Comparison of ENCODE assay signal across 8 cellular contexts in genomic region chr1:18923721-18924610, GRCh38. TPM values are rescaled to one million over a fixed set of nuclear protein-coding genes. Genes with fewer than 3 reads are reported as not detected.
DNase-seq lines count a peak whose midpoint lies in the region; ATAC-seq and TF ChIP-seq lines count a peak whose summit lies in the region.
"Had no signal": no experiment of that assay in that cellular context is flagged by ENCODE, and none has a peak within 500 bp of the region (broad histone marks: within the 10 kb centered on the region; RNA-seq: fewer than 3 reads in every experiment).

No MANE protein-coding gene starts in this region.

- no peak overlapping the region for H3K9ac ChIP-seq in IMR-90 (ENCODE audit: low read depth, low read length)

- CTCF ChIA-PET in IMR-90 (lab: Yijun Ruan, JAX) = interaction anchor here (1.1 to 1.2 kb wide), 2 partner anchors 11 to 17 kb away, joined by 3 to 11 read pairs; no protein-coding TSS in a partner anchor

- dilution Hi-C loops in IMR-90 (cut with HindIII; ENCODE audit: low sequenced_read_pairs, unreplicated experiment) = no loop called here

- peak overlapping the region; percentile 50 for H4K91ac ChIP-seq in IMR-90 (ENCODE audit: insufficient read depth, low read depth, low read length)

- no peaks in the 10 kb centered on the region for H3K36me3 ChIP-seq in IMR-90 (ENCODE audit: control insufficient read depth, insufficient read depth, low read length)

- no TSS peak for BruUV-seq in IMR-90 (replicated peaks; lab: Mats Ljungman, UMichigan)

- no peak for TF ChIP-seq RAD21 in IMR-90 (IDR thresholded peaks at IDR 0.05; ENCODE audit: low read length)

- no peaks in the 10 kb centered on the region for H3K27me3 ChIP-seq in IMR-90 (ENCODE audit: control insufficient read depth, insufficient read depth, low read length)

- 31% methylated on average over 14 of the region's 21 CpGs; no CpG with 5 or more reads in 1 of the 2 experiments for WGBS in IMR-90 (ENCODE audit: extremely low coverage in 2 of 2, insufficient read length in 1 of 2), 2 experiments

- peak overlapping the region; percentile 16; the same call in 1 of the 2 replicates for H3K4me2 ChIP-seq in IMR-90 (ENCODE audit: low read depth, low read length)

- no peak for TF ChIP-seq CTCF in IMR-90 (conservative IDR thresholded peaks at IDR 0.05; ENCODE audit: low read depth, low read length)
- no peak for TF ChIP-seq CTCF in foreskin fibroblast (IDR thresholded peaks at IDR 0.05; ENCODE audit: low read depth, low read length)

- H2BK15ac ChIP-seq in IMR-90 (ENCODE audit: low read depth, low read length) = peak overlapping the region; percentile 68; the same call in 2 of the 3 replicates

- POLR2A ChIA-PET in IMR-90 (lab: Charles Lee; ENCODE audit: unreplicated experiment) = no interaction called here

- peaks cover 22% of the 10 kb centered on the region for H3K9me1 ChIP-seq in IMR-90 (ENCODE audit: insufficient read depth, low read length)

- peak overlapping the region; percentile 39; the same call in 1 of the 2 replicates for H3K23ac ChIP-seq in IMR-90 (ENCODE audit: low read depth, low read length)

- H3K18ac ChIP-seq in IMR-90 (ENCODE audit: low read depth, low read length) = peak overlapping the region; percentile 25; the same call in 1 of the 2 replicates

- H3K56ac ChIP-seq in IMR-90 (ENCODE audit: extremely low read depth, insufficient read depth, low read length) = no peak overlapping the region

- H3K9me3 Mint-ChIP-seq in stimulated activated memory B cell treated with anti-CD40 and anti-IgM and Interleukin-4, amounts not matched to agents 10 μg/mL and 1 μg/mL and 100 μg/mL, for 72 hours = peaks cover 5% of the 10 kb centered on the region

- no peak for TF ChIP-seq POLR2A in IMR-90 (IDR thresholded peaks at IDR 0.05; ENCODE audit: low read depth, low read length)

- no peaks in the 10 kb centered on the region for H3K9me3 ChIP-seq in IMR-90 (ENCODE audit: control insufficient read depth, insufficient read depth, low read length)

- no peaks in the 10 kb centered on the region for H3K27me3 Mint-ChIP-seq in stimulated activated memory B cell treated with anti-CD40 and anti-IgM and Interleukin-4, amounts not matched to agents 10 μg/mL and 1 μg/mL and 100 μg/mL, for 72 hours

- peaks cover 4% of the 10 kb centered on the region; the same call in 1 of the 2 replicates for H4K20me1 ChIP-seq in IMR-90 (ENCODE audit: insufficient read depth, low read length)

- H3K4me3 ChIP-seq in IMR-90 (ENCODE audit: insufficient read depth, low read depth, low read length) (no peak overlapping the region), foreskin fibroblast (ENCODE audit: low read depth in 1 of 2, low read length in 2 of 2) (peak overlapping the region in 1 of 2 donors; percentile 17)

- peak overlapping the region; percentile 89 for H2AK5ac ChIP-seq in IMR-90 (ENCODE audit: low read depth, low read length)

- in situ Hi-C loops in IMR-90 (cut with MboI; ENCODE audit: low sequenced_read_pairs) = no loop called here

- peak overlapping the region; percentile 44 for H3K27ac Mint-ChIP-seq in stimulated activated memory B cell treated with anti-CD40 and anti-IgM and Interleukin-4, amounts not matched to agents 10 μg/mL and 1 μg/mL and 100 μg/mL, for 72 hours

- H4K5ac ChIP-seq in IMR-90 (ENCODE audit: low read depth, low read length) = peak overlapping the region; percentile 26; the same call in 1 of the 2 replicates

- H2AFZ ChIP-seq in IMR-90 (replicated peaks; ENCODE audit: low read length, poor library complexity) = peak overlapping the region; percentile 40

- ATAC-seq in IMR-90 (ENCODE audit: low read depth) (no peak), SK-N-SH treated with all-trans-retinoic acid at 6 μM for 48 hours (peak; percentile 5; the same call in 1 of the 3 replicates), HG03432 (IDR thresholded peaks at IDR 0.05; ENCODE audit: unreplicated experiment) (no peak), HG02623 (IDR thresholded peaks at IDR 0.05; ENCODE audit: unreplicated experiment) (no peak)
- no peak for ATAC-seq in stimulated activated memory B cell treated with anti-CD40 and anti-IgM and Interleukin-4, amounts not matched to agents 10 μg/mL and 1 μg/mL and 100 μg/mL, for 72 hours

- peak overlapping the region; percentile 52 for H2BK5ac ChIP-seq in IMR-90 (ENCODE audit: low read depth, low read length, poor library complexity, severe bottlenecking)

- peak overlapping the region; percentile 70 for H3K14ac ChIP-seq in IMR-90 (replicated peaks; ENCODE audit: low read depth, low read length)

- DNase-seq in IMR-90 = peak; percentile 47
- DNase-seq in foreskin fibroblast = peak; percentile 65 to 77
- no peak for DNase-seq in COR-L47 (lab: John Stamatoyannopoulos, UW)
- DNase-seq: activated CD4-positive, alpha-beta T cell treated with anti-CD3 and anti-CD28 coated beads, Interleukin-2, amount 50 U/mL, for 4 hours had no signal

- intact Hi-C loops in IMR-90 (cut with micrococcal nuclease) = no loop called here

- H3K27ac ChIP-seq in IMR-90 (ENCODE audit: insufficient read depth, low read length) = peak overlapping the region; percentile 8

- H2BK20ac ChIP-seq in IMR-90 (ENCODE audit: low read depth, low read length) = peak overlapping the region; percentile 64

- no peak overlapping the region for H3K4me3 Mint-ChIP-seq in stimulated activated memory B cell treated with anti-CD40 and anti-IgM and Interleukin-4, amounts not matched to agents 10 μg/mL and 1 μg/mL and 100 μg/mL, for 72 hours

- H2BK120ac ChIP-seq in IMR-90 (ENCODE audit: low read depth, low read length) = peak overlapping the region; percentile 68

- H3K36me3 Mint-ChIP-seq in stimulated activated memory B cell treated with anti-CD40 and anti-IgM and Interleukin-4, amounts not matched to agents 10 μg/mL and 1 μg/mL and 100 μg/mL, for 72 hours = peaks cover 6% of the 10 kb centered on the region

- H3K4ac ChIP-seq in IMR-90 (ENCODE audit: low read depth, low read length) = peak overlapping the region; percentile 93

- peaks cover 58% of the 10 kb centered on the region for H3K4me1 Mint-ChIP-seq in stimulated activated memory B cell treated with anti-CD40 and anti-IgM and Interleukin-4, amounts not matched to agents 10 μg/mL and 1 μg/mL and 100 μg/mL, for 72 hours

- H2AK9ac ChIP-seq in IMR-90 (replicated peaks; ENCODE audit: low read depth, low read length, poor library complexity) = peak overlapping the region; percentile 82

- H3K4me1 ChIP-seq in IMR-90 (ENCODE audit: control insufficient read depth, insufficient read depth, low read length) = peaks cover 50% of the 10 kb centered on the region

- H4K8ac ChIP-seq in IMR-90 (ENCODE audit: low read depth in 2 of 2, low read length in 2 of 2) = peak overlapping the region; percentile 49 to 72; a peak in 3 of 4 replicates

- peaks cover 32 to 88% of the 10 kb centered on the region in 2 experiments; a peak in 3 of 4 replicates for H3K79me1 ChIP-seq in IMR-90 (ENCODE audit: low read depth in 1 of 2, low read length in 2 of 2)

TF ChIP-seq in IMR-90, 13 proteins besides CTCF, POLR2A, EP300 and RAD21:
- TF ChIP-seq CEBPB (IDR thresholded peaks at IDR 0.05; ENCODE audit: low read depth, low read length) (0 out of 2 replicates have a peak, but pooled peaks have one; percentile 14), NFE2L2 (IDR thresholded peaks at IDR 0.05; ENCODE audit: low read depth, low read length) (peak; percentile 26; the same call in 1 of the 2 replicates), FOS (IDR thresholded peaks at IDR 0.05; ENCODE audit: low read depth, low read length) (no peak)

TF ChIP-seq in SK-N-SH treated with all-trans-retinoic acid at 6 μM for 48 hours, 23 proteins besides CTCF, POLR2A, EP300 and RAD21:
- no peak for TF ChIP-seq ZNF8 (CRISPR knock-in tag; IDR thresholded peaks at IDR 0.05)
- peak; percentile 10; the same call in 1 of the 2 replicates for TF ChIP-seq ZNF70 (CRISPR knock-in tag; IDR thresholded peaks at IDR 0.05)
- TF ChIP-seq TCF4 (CRISPR knock-in tag; IDR thresholded peaks at IDR 0.05; ENCODE audit: borderline replicate concordance) = peak; percentile 44; the same call in 1 of the 2 replicates

RNA-seq across cellular contexts. Expression of gene ALDH4A1, which starts 21.6 kb away (rescaled TPM):
- 8.6 TPM in 2 replicates for total RNA-seq in IMR-90 (2012; rRNA removed)
- 21.1 and 23.0 TPM in 2 replicates for polyA plus RNA-seq in IMR-90 (2012; rRNA removed)
- 12.1 and 21.4 TPM in 2 replicates for polyA plus RNA-seq in IMR-90 (2012; cell fraction: cytosol; rRNA removed)
- 16.8 and 36.6 TPM in 2 replicates for polyA plus RNA-seq in IMR-90 (2012; cell fraction: nucleus; rRNA removed; ENCODE audit: low replicate concordance)

RNA-seq across cellular contexts. Expression of gene IFFO2, which starts 32.5 kb away (rescaled TPM):
- 13.6 and 14.5 TPM in 2 replicates for total RNA-seq in IMR-90 (2012; rRNA removed)
- polyA plus RNA-seq in IMR-90 (2012; rRNA removed) = 18.1 and 18.2 TPM in 2 replicates
- polyA plus RNA-seq in IMR-90 (2012; cell fraction: cytosol; rRNA removed) = 14.9 and 25.2 TPM in 2 replicates
- polyA plus RNA-seq in IMR-90 (2012; cell fraction: nucleus; rRNA removed; ENCODE audit: low replicate concordance) = 20.2 and 32.8 TPM in 2 replicates
